14 cellular contexts compared by ENCODE assay signal in the genomic region with DNA sequence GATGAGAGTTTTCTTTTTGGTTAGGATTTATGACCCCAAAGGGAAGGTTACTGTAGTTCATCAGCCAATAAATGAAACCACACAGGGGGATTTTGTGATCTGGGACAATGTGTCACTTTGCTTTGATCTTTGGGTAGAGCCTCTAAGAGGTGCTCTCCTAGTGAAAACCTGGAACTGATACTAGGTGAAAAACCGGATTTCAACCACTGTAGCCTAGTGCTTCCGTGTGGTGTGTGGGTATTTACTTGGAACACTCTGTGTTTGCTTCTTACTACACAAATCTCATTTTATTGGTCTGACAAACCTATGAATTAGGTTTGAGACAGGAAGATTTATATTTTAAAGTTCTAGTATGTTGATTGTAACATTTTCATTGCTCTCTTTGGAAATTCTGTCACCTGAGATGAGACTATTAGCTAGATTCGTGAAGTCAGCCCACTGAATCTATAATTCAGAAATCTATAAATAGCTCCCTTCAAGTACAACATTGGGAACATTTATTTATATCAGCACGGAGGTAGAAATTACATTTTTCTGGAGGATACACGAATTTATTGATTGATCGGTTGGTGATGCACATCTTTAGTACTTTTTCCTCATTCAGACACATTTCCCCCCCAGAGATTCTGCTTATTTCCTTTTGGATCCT.
DNase-seq lines count a peak whose midpoint lies in the region; ATAC-seq, FAIRE-seq and TF ChIP-seq lines count a peak whose summit lies in the region.
"Had no signal": no experiment of that assay in that cellular context is flagged by ENCODE, and none has a peak within 500 bp of the region (broad histone marks: within the 10 kb centered on the region; RNA-seq: fewer than 3 reads in every experiment).

No MANE protein-coding gene starts in this region.

- H3K36me3 ChIP-seq in breast epithelium, result no peaks in the 10 kb centered on the region
- H3K36me3 ChIP-seq: suprapubic skin had no signal

- H3K9me3 Mint-ChIP-seq in brain (no peaks in the 10 kb centered on the region), naive B cell (no peaks in the 10 kb centered on the region)
- H3K9me3 Mint-ChIP-seq: activated naive CD4-positive, alpha-beta T cell treated with anti-CD3 and anti-CD28 coated beads, Interleukin-2, amount 50 U/mL, for 72 hours had no signal

- H3K27me3 Mint-ChIP-seq in brain (peaks cover 8% of the 10 kb centered on the region), naive B cell (no peaks in the 10 kb centered on the region)

- no peak for DNase-seq in GM12892 (ENCODE audit: insufficient read length)
- DNase-seq in naive B cell, result peak; percentile 39
- no peak for DNase-seq in C1 segment of cervical spinal cord (lab: John Stamatoyannopoulos, UW)
- no peak for DNase-seq in breast epithelium (ENCODE audit: low spot score in 2 of 2)
- no peak for DNase-seq in GOT3 (lab: John Stamatoyannopoulos, UW)
- DNase-seq: effector CD8-positive, alpha-beta T cell; NCI-H2081; stimulated activated CD4-positive, alpha-beta T cell treated with anti-CD3 and anti-CD28 coated beads, Interleukin-2, amount 100 ng/mL, for 48 hours had no signal

- intact Hi-C loops in breast epithelium (cut with DNase I; ENCODE audit: low total_unique reads), result no loop called here

- H3K9me3 ChIP-seq in breast epithelium, result no peaks in the 10 kb centered on the region
- H3K9me3 ChIP-seq: suprapubic skin had no signal

- peak; percentile 57 for FAIRE-seq in GM12892 (lab: Jason Lieb, UNC)
- FAIRE-seq: RCC 7860 had no signal

- TF ChIP-seq POLR2A in GM12892 (IDR thresholded peaks at IDR 0.05; ENCODE audit: low read depth, low read length), result no peak
- no peak for TF ChIP-seq POLR2A in breast epithelium (IDR thresholded peaks at IDR 0.05)

- TF ChIP-seq CTCF in brain (conservative IDR thresholded peaks at IDR 0.05) (no peak), breast epithelium (IDR thresholded peaks at IDR 0.05) (no peak)

- peak overlapping the region in 4 of 5 experiments; percentile 4 to 52 (median 50) for H3K4me3 Mint-ChIP-seq in brain
- H3K4me3 Mint-ChIP-seq in naive B cell, result peak overlapping the region in 3 of 8 donors; percentile 32 to 72 (median 62)

- ATAC-seq in GM21825 (IDR thresholded peaks at IDR 0.05; ENCODE audit: unreplicated experiment) (peak; percentile 78), naive B cell (ENCODE audit: low read depth in 2 of 2) (peak; percentile 92 to 95), HG03196 (IDR thresholded peaks at IDR 0.05; ENCODE audit: unreplicated experiment) (no peak)

- H3K4me1 Mint-ChIP-seq in brain (peaks cover 87% of the 10 kb centered on the region), naive B cell (peaks cover 70 to 85% (median 79%) of the 10 kb centered on the region in 3 donors)

- no peak overlapping the region for H3K27ac ChIP-seq in breast epithelium
- H3K27ac ChIP-seq: suprapubic skin had no signal

- H3K27ac Mint-ChIP-seq in brain (peak overlapping the region in 4 of 5 experiments; percentile 24 to 86 (median 77)), naive B cell (peak overlapping the region in 4 of 6 donors; percentile 26 to 86 (median 76))
- H3K27ac Mint-ChIP-seq: activated naive CD4-positive, alpha-beta T cell treated with anti-CD3 and anti-CD28 coated beads, Interleukin-2, amount 50 U/mL, for 72 hours had no signal

- no peak overlapping the region for H3K4me3 ChIP-seq in breast epithelium
- H3K4me3 ChIP-seq: suprapubic skin had no signal

- H3K27me3 ChIP-seq in breast epithelium, result no peaks in the 10 kb centered on the region
- H3K27me3 ChIP-seq: suprapubic skin had no signal

- H3K36me3 Mint-ChIP-seq in brain, result no peaks in the 10 kb centered on the region
- H3K36me3 Mint-ChIP-seq in naive B cell, result no peaks in the 10 kb centered on the region
- H3K36me3 Mint-ChIP-seq: activated naive CD4-positive, alpha-beta T cell treated with anti-CD3 and anti-CD28 coated beads, Interleukin-2, amount 50 U/mL, for 72 hours had no signal

- peaks cover 4 to 6% of the 10 kb centered on the region in 2 donors for H3K4me1 ChIP-seq in breast epithelium
